Comparison of ENCODE assay signal across 8 cellular contexts in genomic region chr3:48439820-48440589, GRCh38.
DNase-seq lines count a peak whose midpoint lies in the region; ATAC-seq and TF ChIP-seq lines count a peak whose summit lies in the region.

Gene CCDC51 (minus strand): TSS chr3:48440119. CDS start chr3:48435128, 4,991 bp downstream.
Gene TMA7 (plus strand): TSS chr3:48440257. CDS start chr3:48440297, 40 bp downstream.

- ATAC-seq in GM19372 (IDR thresholded peaks at IDR 0.05; ENCODE audit: low read depth, unreplicated experiment): peak; percentile 97
- peak; percentile 81 for ATAC-seq in HG03558 (IDR thresholded peaks at IDR 0.05; ENCODE audit: extremely low read depth, unreplicated experiment)

- no peak for TF ChIP-seq CTCF in C4-2B (conservative IDR thresholded peaks at IDR 0.05)

- H3K27ac ChIP-seq in C4-2B: peak within 1 kb of the TSS; percentile 90

- peak; percentile 95 for DNase-seq in NCI-H748 treated with DMSO at 0.1 percent for 48 hours (lab: John Stamatoyannopoulos, UW)
- peak; percentile 94 to 98 for DNase-seq in activated CD4-positive, alpha-beta T cell treated with anti-CD3 and anti-CD28 coated beads, Interleukin-2, amount 50 U/mL, for 24 hours (ENCODE audit: low read depth in 1 of 2, low spot score in 1 of 2)
- peak; percentile 93 for DNase-seq in dedifferentiated amniotic fluid mesenchymal stem cell (ENCODE audit: extremely low spot score)
- DNase-seq in left kidney (ENCODE audit: low read depth, low spot score): peak; percentile 99
- peak; percentile 98 to 99 for DNase-seq in stimulated activated CD4-positive, alpha-beta T cell treated with anti-CD3 and anti-CD28 coated beads, Interleukin-2, amount 100 ng/mL, for 24 hours

Comparison
In these comparisons a context has a peak if more than half of its experiments do, and no peak if none do; other contexts are left out.
1. Peak in every context shown above with its lines: DNase-seq, ATAC-seq and H3K27ac ChIP-seq.